In genomic region chr20:33719277-33719988, GRCh38 we compare ENCODE assay signal across 8 cellular contexts. TPM values are rescaled to one million over a fixed set of nuclear protein-coding genes. Genes with fewer than 3 reads are reported as not detected.
DNase-seq lines count a peak whose midpoint lies in the region; ATAC-seq and TF ChIP-seq lines count a peak whose summit lies in the region.

No MANE protein-coding gene starts in this region.

- no peaks in the 10 kb centered on the region for H3K4me1 ChIP-seq in ACC112 (ENCODE audit: control insufficient read depth, insufficient read depth, low read length, unreplicated experiment)

- no peaks in the 10 kb centered on the region for H3K27me3 ChIP-seq in ACC112 (ENCODE audit: insufficient read depth, low read length)

- H3K27me3 Mint-ChIP-seq in brain (peaks cover 6% of the 10 kb centered on the region), mesothelial cell of epicardium (ENCODE audit: low read depth) (no peaks in the 10 kb centered on the region)

- no peak overlapping the region for H3K27ac ChIP-seq in ACC112 (ENCODE audit: low read depth, low read length)

- H3K36me3 Mint-ChIP-seq in brain (no peaks in the 10 kb centered on the region), mesothelial cell of epicardium (no peaks in the 10 kb centered on the region)

- no peaks in the 10 kb centered on the region for H3K79me2 ChIP-seq in ACC112 (ENCODE audit: control insufficient read depth, insufficient read depth, low read length, unreplicated experiment)

- peak overlapping the region; percentile 89 for H2AFZ ChIP-seq in ACC112 (ENCODE audit: low read length, unreplicated experiment)

- H3K9me3 Mint-ChIP-seq in brain (peaks cover 0 to 4% (median 0%) of the 10 kb centered on the region in 5 experiments), mesothelial cell of epicardium (peaks cover 3% of the 10 kb centered on the region)

- ATAC-seq in HG02870 (IDR thresholded peaks at IDR 0.05; ENCODE audit: unreplicated experiment) (peak; percentile 4), GM18520 (IDR thresholded peaks at IDR 0.05; ENCODE audit: unreplicated experiment) (no peak), GM21529 (IDR thresholded peaks at IDR 0.05; ENCODE audit: unreplicated experiment) (no peak)

- H3K4me3 ChIP-seq in ACC112 (ENCODE audit: low read depth, low read length), result peak overlapping the region; percentile 85

- DNase-seq in mesothelial cell of epicardium (ENCODE audit: low spot score in 2 of 2, unreplicated experiment in 2 of 2), result no peak
- no peak for DNase-seq in SK-N-DZ (ENCODE audit: low spot score)
- no peak for DNase-seq in GDM1 (lab: John Stamatoyannopoulos, UW)

- H3K4me1 Mint-ChIP-seq in brain (peaks cover 11% of the 10 kb centered on the region), mesothelial cell of epicardium (peaks cover 3% of the 10 kb centered on the region)

- no peaks in the 10 kb centered on the region for H3K36me3 ChIP-seq in ACC112 (ENCODE audit: insufficient read depth, low read length)

- H3K27ac Mint-ChIP-seq in brain (peak overlapping the region in 1 of 5 experiments; percentile 84), mesothelial cell of epicardium (peak overlapping the region; percentile 3)

- no peak for TF ChIP-seq CTCF in brain (conservative IDR thresholded peaks at IDR 0.05)
- TF ChIP-seq CTCF in mesothelial cell of epicardium (IDR thresholded peaks at IDR 0.05; ENCODE audit: unreplicated experiment), result no peak

- peak overlapping the region; percentile 75 to 82 (median 79) for H3K4me3 Mint-ChIP-seq in brain
- peak overlapping the region; percentile 71 for H3K4me3 Mint-ChIP-seq in mesothelial cell of epicardium

RNA-seq across cellular contexts. Expression of gene PXMP4, which starts 0.7 kb away (rescaled TPM):
- 23.5 TPM for polyA plus RNA-seq in brain (ENCODE audit: insufficient read depth, low read depth, low replicate concordance)
- total RNA-seq in mesothelial cell of epicardium, result 7.0 to 7.5 TPM (median 7.4 TPM) in 3 replicates
- polyA plus RNA-seq in SK-N-DZ (2014; cell fraction: cytosol; rRNA removed), result 23.8 and 29.7 TPM in 2 replicates
- polyA plus RNA-seq in SK-N-DZ (2014; cell fraction: nucleus; rRNA removed), result 10.2 and 12.1 TPM in 2 replicates

RNA-seq across cellular contexts. Expression of gene ZNF341, which starts 12.4 kb away (rescaled TPM):
- polyA plus RNA-seq in brain (ENCODE audit: insufficient read depth, low read depth, low replicate concordance), result 6.0 TPM
- 5.3 to 5.4 TPM (median 5.4 TPM) in 3 replicates for total RNA-seq in mesothelial cell of epicardium
- polyA plus RNA-seq in SK-N-DZ (2014; cell fraction: cytosol; rRNA removed), result 1.8 and 2.1 TPM in 2 replicates
- 1.2 and 1.9 TPM in 2 replicates for polyA plus RNA-seq in SK-N-DZ (2014; cell fraction: nucleus; rRNA removed)

RNA-seq across cellular contexts. Expression of gene E2F1, which starts 33.2 kb away (rescaled TPM):
- 73.1 TPM for polyA plus RNA-seq in brain (ENCODE audit: insufficient read depth, low read depth, low replicate concordance)
- 16.7 to 18.1 TPM (median 16.9 TPM) in 3 replicates for total RNA-seq in mesothelial cell of epicardium
- polyA plus RNA-seq in SK-N-DZ (2014; cell fraction: cytosol; rRNA removed), result 217 and 226 TPM in 2 replicates
- 524 and 528 TPM in 2 replicates for polyA plus RNA-seq in SK-N-DZ (2014; cell fraction: nucleus; rRNA removed)

RNA-seq across cellular contexts. Expression of gene NECAB3, which starts 45.2 kb away (rescaled TPM):
- 75.9 TPM for polyA plus RNA-seq in brain (ENCODE audit: insufficient read depth, low read depth, low replicate concordance)
- total RNA-seq in mesothelial cell of epicardium, result 58.4 to 60.1 TPM (median 58.6 TPM) in 3 replicates
- 83.8 and 101 TPM in 2 replicates for polyA plus RNA-seq in SK-N-DZ (2014; cell fraction: cytosol; rRNA removed)
- 281 and 314 TPM in 2 replicates for polyA plus RNA-seq in SK-N-DZ (2014; cell fraction: nucleus; rRNA removed)

RNA-seq across cellular contexts. Expression of gene ACTL10, which starts 52.7 kb away (rescaled TPM):
- polyA plus RNA-seq in brain (ENCODE audit: insufficient read depth, low read depth, low replicate concordance), result 1.4 TPM
- 0.63 to 0.86 TPM (median 0.66 TPM) in 3 replicates for total RNA-seq in mesothelial cell of epicardium
- polyA plus RNA-seq in SK-N-DZ (2014; cell fraction: cytosol; rRNA removed), result 0.80 and 1.2 TPM in 2 replicates
- polyA plus RNA-seq in SK-N-DZ (2014; cell fraction: nucleus; rRNA removed), result 0.43 and 0.94 TPM in 2 replicates
